ENCODE assay signal across 8 cellular contexts in genomic region chr11:45665206-45665932, GRCh38. TPM values are rescaled to one million over a fixed set of nuclear protein-coding genes. Genes with fewer than 3 reads are reported as not detected.
DNase-seq lines count a peak whose midpoint lies in the region; ATAC-seq, FAIRE-seq and TF ChIP-seq lines count a peak whose summit lies in the region.

CHST1 (minus strand) TSS chr11:45665622; CDS start chr11:45650923, 14,699 bp downstream.

- peak within 1 kb of the TSS; percentile 67 for H3K4me3 Mint-ChIP-seq in activated naive CD8-positive, alpha-beta T cell treated with anti-CD3 and anti-CD28 coated beads, Interleukin-2, amount 50 U/mL, for 24 hours

- ATAC-seq in activated naive CD8-positive, alpha-beta T cell treated with anti-CD3 and anti-CD28 coated beads, Interleukin-2, amount 50 U/mL, for 24 hours = no peak
- peak in 3 of 4 donors; percentile 54 to 86 (median 77) for ATAC-seq in heart left ventricle
- peak; percentile 76 to 90 (median 80) for ATAC-seq in pancreas
- no peak for ATAC-seq in GM19397 (IDR thresholded peaks at IDR 0.05; ENCODE audit: unreplicated experiment)
- ATAC-seq in HG02678 (IDR thresholded peaks at IDR 0.05; ENCODE audit: unreplicated experiment) = no peak

- TF ChIP-seq CTCF in heart left ventricle (IDR thresholded peaks at IDR 0.05) = no peak
- no peak for TF ChIP-seq CTCF in pancreas (IDR thresholded peaks at IDR 0.05)

- FAIRE-seq in pancreas (lab: Jason Lieb, UNC) (no peak), GM12891 (lab: Jason Lieb, UNC) (no peak)

- H3K9me3 ChIP-seq in KOPT-K1 (ENCODE audit: insufficient read depth, low read length, poor library complexity, severe bottlenecking) = no peaks in the 10 kb centered on the region
- no peaks in the 10 kb centered on the region for H3K9me3 ChIP-seq in heart left ventricle
- H3K9me3 ChIP-seq in pancreas = no peaks in the 10 kb centered on the region

- H3K9me3 Mint-ChIP-seq in activated naive CD8-positive, alpha-beta T cell treated with anti-CD3 and anti-CD28 coated beads, Interleukin-2, amount 50 U/mL, for 24 hours = no peaks in the 10 kb centered on the region

- H3K27ac Mint-ChIP-seq in activated naive CD8-positive, alpha-beta T cell treated with anti-CD3 and anti-CD28 coated beads, Interleukin-2, amount 50 U/mL, for 24 hours = no peak within 1 kb of the TSS

- peaks cover 17% of the 10 kb centered on the region for H3K4me1 Mint-ChIP-seq in activated naive CD8-positive, alpha-beta T cell treated with anti-CD3 and anti-CD28 coated beads, Interleukin-2, amount 50 U/mL, for 24 hours

- peak in 1 of 2 donors; percentile 57 for TF ChIP-seq POLR2A in heart left ventricle (IDR thresholded peaks at IDR 0.05)
- TF ChIP-seq POLR2A in GM12891 (IDR thresholded peaks at IDR 0.05; ENCODE audit: low read depth, low read length) = no peak

- 0 to 1% (median 1%) methylated on average over 35 to 96 of the region's 96 CpGs for WGBS in heart left ventricle, 4 donors
- 0 to 1% methylated on average over 21 to 96 of the region's 96 CpGs for WGBS in pancreas, 2 donors

- H3K27ac ChIP-seq in KOPT-K1 (ENCODE audit: low read depth, low read length, poor library complexity, severe bottlenecking) (peak within 1 kb of the TSS; percentile 7), heart left ventricle (peak within 1 kb of the TSS in 9 of 12 donors; percentile 27 to 69 (median 39)), pancreas (no peak within 1 kb of the TSS)

- peak; percentile 84 for DNase-seq in COLO668 (lab: John Stamatoyannopoulos, UW; ENCODE audit: unreplicated experiment)
- peak; percentile 22 for DNase-seq in activated naive CD8-positive, alpha-beta T cell treated with anti-CD3 and anti-CD28 coated beads, Interleukin-2, amount 50 U/mL, for 24 hours
- DNase-seq in heart left ventricle = peak; percentile 47 to 84 (median 61)
- peak in 5 of 6 donors; percentile 51 to 80 (median 62) for DNase-seq in pancreas
- no peak for DNase-seq in GM12891 (ENCODE audit: insufficient read length, low spot score)

- H3K4me1 ChIP-seq in heart left ventricle = peaks cover 0 to 35% (median 18%) of the 10 kb centered on the region in 12 donors
- H3K4me1 ChIP-seq in pancreas = peaks cover 0 to 7% (median 6%) of the 10 kb centered on the region in 3 donors

- H3K36me3 ChIP-seq in KOPT-K1 (ENCODE audit: insufficient read depth, low read length) (no peaks in the 10 kb centered on the region), heart left ventricle (no peaks in the 10 kb centered on the region), pancreas (no peaks in the 10 kb centered on the region)

- H3K27me3 Mint-ChIP-seq in activated naive CD8-positive, alpha-beta T cell treated with anti-CD3 and anti-CD28 coated beads, Interleukin-2, amount 50 U/mL, for 24 hours = peaks cover 65% of the 10 kb centered on the region

- H3K27me3 ChIP-seq in heart left ventricle (peaks cover 0 to 66% (median 5%) of the 10 kb centered on the region in 9 donors), pancreas (peaks cover 0 to 5% (median 0%) of the 10 kb centered on the region in 4 donors)

- no peaks in the 10 kb centered on the region for H3K36me3 Mint-ChIP-seq in activated naive CD8-positive, alpha-beta T cell treated with anti-CD3 and anti-CD28 coated beads, Interleukin-2, amount 50 U/mL, for 24 hours (ENCODE audit: low read depth)

- peak within 1 kb of the TSS; percentile 62 to 89 (median 78) for H3K4me3 ChIP-seq in heart left ventricle
- H3K4me3 ChIP-seq in pancreas = peak within 1 kb of the TSS; percentile 37 to 72 (median 51)

- intact Hi-C loops in heart left ventricle (cut with DNase I) = loop anchor here in 6 of 10 donors (2.0 to 10.0 kb wide), 5 partner anchors 79 to 261 kb away; no protein-coding TSS in a partner anchor
- intact Hi-C loops in pancreas (cut with DNase I) = no loop called here

TF ChIP-seq in GM12891, 5 proteins besides CTCF, POLR2A, EP300 and RAD21:
- TF ChIP-seq SPI1 (IDR thresholded peaks at IDR 0.05; ENCODE audit: low read depth, low read length) (no peak), PAX5 (IDR thresholded peaks at IDR 0.05; ENCODE audit: insufficient read depth, low read length, severe bottlenecking) (no peak), POLR2AphosphoS5 (IDR thresholded peaks at IDR 0.05; ENCODE audit: low read depth, low read length) (no peak), POU2F2 (IDR thresholded peaks at IDR 0.05; ENCODE audit: low read depth, low read length) (no peak), TAF1 (IDR thresholded peaks at IDR 0.05; ENCODE audit: low read depth, low read length) (no peak)

RNA-seq across cellular contexts. Expression of gene CHST1, which starts in this region (rescaled TPM):
- 1 to 10 TPM in 8 of 9 donors, under 1 TPM in 1; 0.59 to 6.5 (median 1.8) TPM for total RNA-seq in heart left ventricle
- polyA plus RNA-seq in heart left ventricle = 1 to 10 TPM; 1.5 to 3.8 TPM
- 1 to 10 TPM in 2 of 6 donors, under 1 TPM in 4; 0.23 to 4.8 (median 0.50) TPM for total RNA-seq in pancreas
- polyA plus RNA-seq in pancreas = 1 to 10 TPM in 1 of 2 donors, under 1 TPM in 1; 0.76 to 1.4 TPM
- not detected for polyA plus RNA-seq in GM12891 (2012; ENCODE audit: low read depth, missing spikeins)

Comparison
In these comparisons a context has a peak if more than half of its experiments do, and no peak if none do; other contexts are left out.
1. H3K27ac ChIP-seq: peak in KOPT-K1 (single experiment) and heart left ventricle (9 of 12); none in pancreas (0 of 4).
2. ATAC-seq: peak in heart left ventricle (3 of 4) and pancreas (4 of 4); none in activated naive CD8-positive, alpha-beta T cell treated with anti-CD3 and anti-CD28 coated beads, Interleukin-2, amount 50 U/mL, for 24 hours (single experiment), GM19397 (single experiment) and HG02678 (single experiment).
3. intact Hi-C loops: an anchor here in heart left ventricle (2.0 to 10.0 kb wide); none called in pancreas.